ENCODE assay signal across 20 cellular contexts in genomic region chr13:110600980-110601379, GRCh38.
"Had no signal": no experiment of that assay in that cellular context is flagged by ENCODE, and none has a peak within 500 bp of the region (broad histone marks: within the 10 kb centered on the region; RNA-seq: fewer than 3 reads in every experiment).

No MANE protein-coding gene starts in this region.

- H3K36me3 ChIP-seq: heart left ventricle, left ventricle myocardium inferior, neural progenitor cell, ovary, right atrium auricular region, stomach, suprapubic skin, thoracic aorta, tibial artery, vagina had no signal

- H3K9me3 ChIP-seq: heart left ventricle, left ventricle myocardium inferior, ovary, right atrium auricular region, stomach, suprapubic skin, thoracic aorta, tibial artery, vagina had no signal

- DNase-seq: heart left ventricle; left ventricle myocardium inferior; naive B cell; natural killer cell; nephron progenitor cell; ovary; stimulated activated CD4-positive, alpha-beta T cell treated with anti-CD3 and anti-CD28 coated beads, Interleukin-12 subunit alpha, Interleukin-12 subunit beta, amount 100 ng/mL, for 4 hours; stimulated activated CD4-positive, alpha-beta T cell treated with anti-CD3 and anti-CD28 coated beads, Interleukin-15, amount 100 ng/mL, for 24 hours; stimulated activated CD4-positive, alpha-beta T cell treated with anti-CD3 and anti-CD28 coated beads, Interleukin-2, amount 100 ng/mL, for 24 hours; stimulated activated CD4-positive, alpha-beta T cell treated with anti-CD3 and anti-CD28 coated beads, Interleukin-4, amount 100 ng/mL, for 1 hour; stimulated activated naive B cell treated with anti-CD40 and anti-IgM and Interleukin-4, amounts not matched to agents 10 μg/mL and 1 μg/mL and 100 μg/mL, for 72 hours; stimulated activated naive CD8-positive, alpha-beta T cell treated with anti-CD3 and anti-CD28 coated beads, Interleukin-15, Interleukin-2, amounts not matched to agents 100 U/mL and 50 U/mL, for 24 hours; stomach; tibial artery had no signal

- H3K4me2 ChIP-seq: neural progenitor cell had no signal

- H3K4me3 ChIP-seq: heart left ventricle, left ventricle myocardium inferior, neural progenitor cell, ovary, right atrium auricular region, skin epidermis, stomach, suprapubic skin, thoracic aorta, tibial artery, vagina had no signal

- H3K27me3 ChIP-seq: heart left ventricle, neural progenitor cell, ovary, right atrium auricular region, stomach, suprapubic skin, vagina had no signal

- H2AFZ ChIP-seq: neural progenitor cell had no signal

- H3K9ac ChIP-seq: neural progenitor cell had no signal

- H3K4me1 ChIP-seq: left ventricle myocardium inferior, right atrium auricular region, tibial artery had no signal

- H3K27ac ChIP-seq: heart left ventricle, left ventricle myocardium inferior, neural progenitor cell, right atrium auricular region, skin epidermis, stomach, suprapubic skin, thoracic aorta, tibial artery, vagina had no signal
